16 cellular contexts compared by ENCODE assay signal in genomic region chr9:108130896-108131295, GRCh38.
"Had no signal": no experiment of that assay in that cellular context is flagged by ENCODE, and none has a peak within 500 bp of the region (broad histone marks: within the 10 kb centered on the region; RNA-seq: fewer than 3 reads in every experiment).

No MANE protein-coding gene starts in this region.

- DNase-seq: activated CD4-positive, alpha-beta T cell treated with anti-CD3 and anti-CD28 coated beads, Interleukin-2, amount 10 ng/mL, durations not matched to agents 7 days and 5 days; activated CD4-positive, CD25-positive, alpha-beta regulatory T cell; activated naive CD4-positive, alpha-beta T cell treated with anti-CD3 and anti-CD28 coated beads for 36 hours; activated T-cell treated with anti-CD3 and anti-CD28 coated beads for 4 hours; central memory CD4-positive, alpha-beta T cell; cortex of kidney; effector memory CD8-positive, alpha-beta T cell; islet precursor cell; left lung; occipital lobe; psoas muscle; right lobe of liver; stimulated activated naive B cell treated with anti-CD40 and anti-IgM and Interleukin-4, amounts not matched to agents 10 μg/mL and 1 μg/mL and 100 μg/mL, for 72 hours; upper lobe of left lung had no signal

- H3K9me3 ChIP-seq: gastroesophageal sphincter, left lung, psoas muscle, right lobe of liver, suprapubic skin, upper lobe of left lung had no signal

- H3K27ac ChIP-seq: gastroesophageal sphincter, left lung, psoas muscle, right lobe of liver, suprapubic skin, upper lobe of left lung had no signal

- H3K4me3 ChIP-seq: gastroesophageal sphincter, left lung, psoas muscle, right lobe of liver, suprapubic skin, upper lobe of left lung had no signal

- H3K27me3 ChIP-seq: gastroesophageal sphincter, left lung, right lobe of liver, suprapubic skin, upper lobe of left lung had no signal

- H3K36me3 ChIP-seq: gastroesophageal sphincter, left lung, right lobe of liver, suprapubic skin, upper lobe of left lung had no signal

- H3K4me1 ChIP-seq: gastroesophageal sphincter, left lung, psoas muscle, right lobe of liver, suprapubic skin, upper lobe of left lung had no signal
